In the genomic region with DNA sequence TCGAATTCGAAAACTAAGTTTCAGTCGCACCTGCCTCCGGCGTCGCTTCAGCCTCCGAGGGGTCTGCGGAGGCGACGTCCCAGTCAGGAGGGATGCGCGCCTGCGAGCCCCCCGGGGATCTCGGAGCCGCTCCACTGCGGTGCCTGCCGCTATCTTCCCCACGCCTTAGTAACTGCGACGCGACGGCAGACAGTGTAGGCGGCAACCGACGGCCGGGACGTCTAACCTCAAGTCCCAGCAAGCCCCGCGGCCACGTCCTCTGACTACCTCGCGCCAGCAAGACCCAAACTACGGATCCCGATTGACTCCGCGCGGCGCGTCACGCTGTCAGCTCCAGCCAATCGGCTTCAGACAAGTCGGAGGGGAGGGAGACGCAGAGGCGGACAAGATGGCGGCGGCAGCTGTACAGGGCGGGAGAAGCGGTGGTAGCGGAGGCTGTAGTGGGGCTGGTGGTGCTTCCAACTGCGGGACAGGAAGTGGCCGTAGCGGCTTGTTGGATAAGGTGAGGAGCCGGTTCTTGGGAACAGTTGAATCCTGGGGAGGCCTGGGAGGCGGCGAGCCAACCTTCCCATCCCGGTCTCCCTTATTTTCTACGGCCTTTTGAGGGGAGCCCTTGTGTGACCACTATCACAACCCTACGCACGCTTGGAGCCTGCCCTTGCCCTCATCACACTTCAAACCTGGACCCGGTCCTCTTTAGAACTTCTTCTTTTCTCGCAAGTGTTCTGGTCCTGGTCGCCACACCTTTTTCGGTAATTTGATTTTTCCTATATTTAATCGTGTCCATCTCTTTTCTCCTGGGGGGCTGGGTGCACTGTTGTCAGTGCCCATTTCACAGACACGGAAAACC, we compare ENCODE assay signal across 8 cellular contexts. TPM values are rescaled to one million over a fixed set of nuclear protein-coding genes. Genes with fewer than 3 reads are reported as not detected.
DNase-seq lines count a peak whose midpoint lies in the region; ATAC-seq and TF ChIP-seq lines count a peak whose summit lies in the region.

Gene SPCS2 (plus strand): TSS at position 369 of the 850 bp plus-strand sequence. CDS start 20 bp downstream, at position 389.
A gene with protein sequence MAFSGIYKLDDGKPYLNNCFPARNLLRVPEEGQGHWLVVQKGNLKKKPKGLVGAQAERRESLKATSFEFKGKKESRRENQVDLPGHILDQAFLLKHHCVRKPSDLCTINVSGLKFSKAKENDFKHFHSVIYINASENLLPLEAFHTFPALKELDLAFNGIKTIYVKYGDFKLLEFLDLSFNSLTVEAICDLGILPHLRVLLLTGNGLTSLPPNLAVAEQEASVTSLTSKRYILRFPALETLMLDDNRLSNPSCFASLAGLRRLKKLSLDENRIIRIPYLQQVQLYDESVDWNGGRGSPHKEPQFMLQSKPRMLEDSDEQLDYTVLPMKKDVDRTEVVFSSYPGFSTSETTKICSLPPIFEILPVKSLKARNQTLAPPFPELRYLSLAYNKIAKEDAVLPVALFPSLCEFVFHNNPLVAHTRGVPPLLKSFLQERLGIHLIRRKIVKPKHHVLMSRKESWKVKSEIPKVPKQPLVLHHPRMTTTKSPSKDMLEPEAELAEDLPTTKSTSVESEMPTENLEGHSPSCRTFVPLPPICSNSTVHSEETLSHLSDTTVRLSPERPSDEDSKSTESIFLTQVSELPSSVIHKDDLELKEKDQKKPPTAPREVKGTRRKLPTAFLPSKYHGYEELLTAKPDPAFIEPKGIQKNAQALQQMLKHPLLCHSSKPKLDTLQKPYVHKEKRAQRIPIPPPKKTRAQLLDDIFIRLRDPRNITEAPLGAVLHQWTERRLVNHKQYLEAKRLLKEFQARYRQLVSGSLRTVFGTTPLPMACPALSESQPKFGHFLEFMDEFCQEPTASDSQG (minus strand): TSS at position 194 of the 850 bp plus-strand sequence. CDS start 8,213 bp downstream, outside the sequence.

- peak within 1 kb of the TSS; percentile 87 to 92 for H3K27ac ChIP-seq in testis

- no peaks in the 10 kb centered on the region for H3K9me3 ChIP-seq in testis

- WGBS in testis, 2 donors: 0 to 1% methylated on average over 17 to 66 of the region's 66 CpGs

- peak within 1 kb of the TSS; percentile 99 for H3K4me3 Mint-ChIP-seq in activated naive CD8-positive, alpha-beta T cell

- H3K4me1 ChIP-seq in testis: peaks cover 26% of the 10 kb centered on the region

- no peak for TF ChIP-seq POLR2A in testis (IDR thresholded peaks at IDR 0.05)

- H3K27me3 Mint-ChIP-seq in activated naive CD8-positive, alpha-beta T cell: no peaks in the 10 kb centered on the region

- peaks cover 52% of the 10 kb centered on the region for H3K4me1 Mint-ChIP-seq in activated naive CD8-positive, alpha-beta T cell (ENCODE audit: low read depth)

- DNase-seq in GM06990 (ENCODE audit: extremely low read depth, insufficient read length) (peak; percentile 99), NCI-H1092 (lab: John Stamatoyannopoulos, UW) (peak; percentile 98), glomerular visceral epithelial cell (ENCODE audit: extremely low spot score) (peak; percentile 98), omental fat pad (ENCODE audit: low spot score) (peak; percentile 90), testis (peak; percentile 100)

- peak; percentile 92 for ATAC-seq in HG02588 (IDR thresholded peaks at IDR 0.05; ENCODE audit: unreplicated experiment)
- ATAC-seq in SK-N-SH treated with all-trans-retinoic acid at 6 μM for 48 hours: peak; percentile 99
- peak; percentile 99 for ATAC-seq in omental fat pad (ENCODE audit: low FRiP score)

- H3K4me3 ChIP-seq in GM06990 (replicated peaks; ENCODE audit: low read depth, low read length): peak within 1 kb of the TSS; percentile 99
- peak within 1 kb of the TSS; percentile 92 to 93 for H3K4me3 ChIP-seq in testis

- TF ChIP-seq CTCF in GM06990 (IDR thresholded peaks at IDR 0.05; ENCODE audit: insufficient read depth, low read length, poor library complexity, severe bottlenecking) (no peak), omental fat pad (IDR thresholded peaks at IDR 0.05) (no peak), testis (IDR thresholded peaks at IDR 0.05) (no peak)

- intact Hi-C loops in testis (cut with DNase I; ENCODE audit: low total_unique reads): loop anchor here (10.0 kb wide), 1 partner anchor 296 kb away; the partner anchor contains the start of gene TPBGL

- no peaks in the 10 kb centered on the region for H3K9me3 Mint-ChIP-seq in activated naive CD8-positive, alpha-beta T cell (ENCODE audit: low read depth)

- H3K36me3 ChIP-seq in GM06990 (ENCODE audit: control insufficient read depth, insufficient read depth, low read length) (no peaks in the 10 kb centered on the region; the same call in 1 of the 2 replicates), testis (ENCODE audit: low read depth, missing control alignments) (no peaks in the 10 kb centered on the region)

- H3K36me3 Mint-ChIP-seq in activated naive CD8-positive, alpha-beta T cell: peaks cover 11% of the 10 kb centered on the region

- H3K27ac Mint-ChIP-seq in activated naive CD8-positive, alpha-beta T cell: peak within 1 kb of the TSS; percentile 93

- H3K27me3 ChIP-seq in GM06990 (replicated peaks; ENCODE audit: control insufficient read depth, insufficient read depth, low read length) (no peaks in the 10 kb centered on the region), testis (no peaks in the 10 kb centered on the region)

TF ChIP-seq in SK-N-SH treated with all-trans-retinoic acid at 6 μM for 48 hours, 23 proteins besides CTCF, POLR2A, EP300 and RAD21:
- no peak for TF ChIP-seq ARNTL (CRISPR knock-in tag; IDR thresholded peaks at IDR 0.05; ENCODE audit: borderline replicate concordance, low read depth)
- no peak for TF ChIP-seq TOX (CRISPR knock-in tag; IDR thresholded peaks at IDR 0.05; ENCODE audit: borderline replicate concordance)
- TF ChIP-seq ZNF565 (CRISPR knock-in tag; conservative IDR thresholded peaks at IDR 0.05; ENCODE audit: low read depth): no peak

RNA-seq across cellular contexts. Expression of gene SPCS2, which starts in this region (rescaled TPM):
- 100 to 1,000 TPM in 1 of 4 donors, 10 to 100 TPM in 3; 33.3 to 104 (median 47.0) TPM for total RNA-seq in omental fat pad
- 10 to 100 TPM; 37.0 to 61.1 TPM for total RNA-seq in testis
- polyA plus RNA-seq in testis (ENCODE audit: insufficient read depth, low read depth, low replicate concordance): 152 TPM

RNA-seq across cellular contexts. Expression of the second gene that starts in this region (rescaled TPM):
- total RNA-seq in omental fat pad (10 to 100 TPM in 3 of 4 donors, 1 to 10 TPM in 1; 7.4 to 18.6 (median 14.5) TPM), testis (10 to 100 TPM; 58.4 to 74.0 TPM)
- 137 TPM for polyA plus RNA-seq in testis (ENCODE audit: insufficient read depth, low read depth, low replicate concordance)

Comparison
In these comparisons a context has a peak if more than half of its experiments do, and no peak if none do; other contexts are left out.
1. Peak in every context shown above with its lines: DNase-seq, ATAC-seq, H3K4me3 ChIP-seq and H3K27ac ChIP-seq.